In the genomic region with DNA sequence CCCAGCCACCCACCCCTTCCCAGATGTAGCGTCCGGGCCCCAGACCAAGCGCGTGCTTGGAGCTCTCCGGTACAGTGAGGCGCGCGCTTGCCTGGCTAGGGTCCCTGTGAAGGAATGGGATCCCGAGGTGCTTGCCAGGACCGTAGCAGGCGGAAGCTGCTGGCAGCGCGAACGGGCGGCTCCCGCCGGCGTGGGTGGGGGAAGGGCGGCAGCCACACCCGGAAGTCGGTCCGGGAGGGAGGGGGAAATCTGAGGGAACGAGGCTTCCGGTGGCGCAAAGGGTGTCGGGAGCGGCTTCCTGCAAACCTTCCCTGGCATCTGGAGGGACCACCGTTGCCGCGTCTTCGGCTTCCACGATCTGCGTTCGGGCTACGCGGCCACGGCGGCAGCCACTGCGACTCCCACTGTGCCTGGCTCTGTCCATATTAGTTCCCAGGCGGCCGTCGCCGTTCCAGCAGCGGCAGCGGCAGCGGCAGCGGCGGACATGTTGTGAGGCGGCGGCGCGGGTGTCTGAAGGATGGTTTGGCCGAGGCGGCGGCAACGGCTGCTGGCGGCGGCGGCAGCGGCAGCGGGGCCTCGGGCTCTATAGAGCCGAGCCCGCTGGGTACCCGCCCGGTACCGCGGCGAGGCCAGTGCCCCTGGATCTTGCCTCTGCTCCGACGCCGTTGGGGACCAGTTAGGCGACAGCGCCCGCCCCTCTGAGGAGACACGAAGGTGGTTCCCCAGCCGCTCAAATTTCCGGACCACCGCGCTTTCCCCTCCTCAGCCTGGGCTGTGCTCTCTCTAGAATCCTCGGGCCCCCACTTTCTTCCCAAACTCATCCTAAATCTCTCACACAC, we compare ENCODE assay signal across 8 cellular contexts. TPM values are rescaled to one million over a fixed set of nuclear protein-coding genes. Genes with fewer than 3 reads are reported as not detected.
A peak's percentile ranks its signal among the peaks of the same experiment; 100 is the strongest.
DNase-seq lines count a peak whose midpoint lies in the region; ATAC-seq and TF ChIP-seq lines count a peak whose summit lies in the region.

Gene DR1 (plus strand): TSS at position 275 of the 839 bp plus-strand sequence. CDS start 739 bp downstream, outside the sequence.

- H3K27me3 Mint-ChIP-seq in Calu3 (ENCODE audit: unreplicated experiment) (no peaks in the 10 kb centered on the region), endodermal cell (ENCODE audit: insufficient read depth) (no peaks in the 10 kb centered on the region)

- H3K4me1 ChIP-seq in HUES48 (ENCODE audit: control insufficient read depth, insufficient read depth, low read length) (peaks cover 22% of the 10 kb centered on the region), NT2/D1 (ENCODE audit: insufficient read depth, insufficient read length) (no peaks in the 10 kb centered on the region), endodermal cell (ENCODE audit: control insufficient read depth, insufficient read depth, low read length) (peaks cover 4% of the 10 kb centered on the region)

- H3K4me1 Mint-ChIP-seq in Calu3 (ENCODE audit: low read depth, unreplicated experiment) = no peaks in the 10 kb centered on the region
- H3K4me1 Mint-ChIP-seq in endodermal cell = peaks cover 18% of the 10 kb centered on the region

- peak within 1 kb of the TSS; percentile 99 for H3K27ac ChIP-seq in HUES48 (ENCODE audit: low read depth, low read length)
- peak within 1 kb of the TSS; percentile 89 for H3K27ac ChIP-seq in endodermal cell (ENCODE audit: low read depth, low read length)

- peaks cover 8% of the 10 kb centered on the region for H3K36me3 ChIP-seq in HUES48 (ENCODE audit: control insufficient read depth, insufficient read depth, low read length)
- H3K36me3 ChIP-seq in NT2/D1 (ENCODE audit: insufficient read depth, insufficient read length, low read length) = peaks cover 23% of the 10 kb centered on the region
- no peaks in the 10 kb centered on the region for H3K36me3 ChIP-seq in endodermal cell (ENCODE audit: control insufficient read depth, insufficient read depth, low read length)

- TF ChIP-seq CTCF in Calu3 (IDR thresholded peaks at IDR 0.05; ENCODE audit: unreplicated experiment) (no peak), endodermal cell (conservative IDR thresholded peaks at IDR 0.05) (no peak)

- ATAC-seq in GM21390 (IDR thresholded peaks at IDR 0.05; ENCODE audit: unreplicated experiment) = peak; percentile 77

- H3K36me3 Mint-ChIP-seq in Calu3 (ENCODE audit: insufficient read depth, unreplicated experiment) (peaks cover 36% of the 10 kb centered on the region), endodermal cell (ENCODE audit: low read depth) (peaks cover 2% of the 10 kb centered on the region)

- H3K4me3 Mint-ChIP-seq in Calu3 (ENCODE audit: low read depth, unreplicated experiment) (peak within 1 kb of the TSS; percentile 99), endodermal cell (peak within 1 kb of the TSS; percentile 87)

- H3K9me3 Mint-ChIP-seq in Calu3 (ENCODE audit: low read depth, unreplicated experiment) = no peaks in the 10 kb centered on the region
- H3K9me3 Mint-ChIP-seq in endodermal cell = no peaks in the 10 kb centered on the region

- DNase-seq in Calu3 (peak; percentile 96), NT2/D1 (ENCODE audit: low read depth, low spot score) (peak; percentile 87), endodermal cell (peak; percentile 97), mesenteric fat pad (ENCODE audit: low spot score) (peak; percentile 97)
- DNase-seq in activated CD8-positive, alpha-beta memory T cell treated with anti-CD3 and anti-CD28 coated beads, Interleukin-2, amount 50 U/mL, for 24 hours (ENCODE audit: extremely low read depth) = peak; percentile 80
- DNase-seq in stimulated activated CD8-positive, alpha-beta memory T cell treated with anti-CD3 and anti-CD28 coated beads, Interleukin-15, amount 100 ng/mL, for 1 hour (ENCODE audit: low read depth) = peak; percentile 87

- no TSS peak for BruUV-seq in Calu3 (replicated peaks; lab: Mats Ljungman, UMichigan)

- intact Hi-C loops in Calu3 (cut with micrococcal nuclease; ENCODE audit: unreplicated experiment) = no loop called here

- peak within 1 kb of the TSS; percentile 92 for H3K4me3 ChIP-seq in HUES48 (ENCODE audit: low read depth, low read length)
- H3K4me3 ChIP-seq in NT2/D1 (ENCODE audit: insufficient read length, low read depth) = peak within 1 kb of the TSS; percentile 67
- H3K4me3 ChIP-seq in endodermal cell (ENCODE audit: low read length) = peak within 1 kb of the TSS; percentile 90

- CTCF ChIA-PET in Calu3 (lab: Charles Lee) = interaction anchor here (0.6 to 1.6 kb wide), 5 partner anchors 22 to 124 kb away, joined by 3 to 13 read pairs (median 5); no protein-coding TSS in a partner anchor

- no peaks in the 10 kb centered on the region for H3K27me3 ChIP-seq in HUES48 (ENCODE audit: control insufficient read depth, insufficient read depth, low read length)
- H3K27me3 ChIP-seq in NT2/D1 (ENCODE audit: insufficient read depth, insufficient read length) = no peaks in the 10 kb centered on the region
- H3K27me3 ChIP-seq in endodermal cell (ENCODE audit: control insufficient read depth, insufficient read depth, low read length, poor library complexity, severe bottlenecking) = no peaks in the 10 kb centered on the region

- peak within 1 kb of the TSS; percentile 94 for H3K9ac ChIP-seq in HUES48 (ENCODE audit: low read depth, low read length)
- H3K9ac ChIP-seq in NT2/D1 (ENCODE audit: insufficient read length, low read depth) = peak within 1 kb of the TSS; percentile 89
- peak within 1 kb of the TSS; percentile 91 for H3K9ac ChIP-seq in endodermal cell (ENCODE audit: extremely low read depth, low read length, poor library complexity, severe bottlenecking)

- no peaks in the 10 kb centered on the region for H3K9me3 ChIP-seq in HUES48 (ENCODE audit: control insufficient read depth, insufficient read depth, low read length)
- no peaks in the 10 kb centered on the region for H3K9me3 ChIP-seq in NT2/D1 (ENCODE audit: insufficient read depth, low read length)
- H3K9me3 ChIP-seq in endodermal cell (ENCODE audit: control insufficient read depth, low read length) = no peaks in the 10 kb centered on the region

- WGBS in endodermal cell (ENCODE audit: insufficient coverage in 1 of 2, insufficient read length in 1 of 2), 2 experiments = 0% methylated on average over 7 to 81 of the region's 81 CpGs

- peak within 1 kb of the TSS; percentile 95 for H3K27ac Mint-ChIP-seq in Calu3 (ENCODE audit: unreplicated experiment)
- H3K27ac Mint-ChIP-seq in endodermal cell = peak within 1 kb of the TSS; percentile 97

RNA-seq across cellular contexts. Expression of gene DR1, which starts in this region (rescaled TPM):
- total RNA-seq in Calu3 (2022) (51.1 and 51.5 TPM in 2 replicates), endodermal cell (10 to 100 TPM; 44.3 to 56.4 TPM), mesenteric fat pad (40.1 TPM)
- polyA plus RNA-seq in endodermal cell (2013, experiment 1 of 2) = 43.8 TPM
- 41.9 TPM for polyA plus RNA-seq in endodermal cell (2013, experiment 2 of 2)

Comparison
In these comparisons a context has a peak if more than half of its experiments do, and no peak if none do; other contexts are left out.
1. Peak in every context shown above with its lines: DNase-seq, ATAC-seq, H3K4me3 ChIP-seq and H3K27ac ChIP-seq.